Comparison of ENCODE assay signal across 23 cellular contexts in the genomic region with DNA sequence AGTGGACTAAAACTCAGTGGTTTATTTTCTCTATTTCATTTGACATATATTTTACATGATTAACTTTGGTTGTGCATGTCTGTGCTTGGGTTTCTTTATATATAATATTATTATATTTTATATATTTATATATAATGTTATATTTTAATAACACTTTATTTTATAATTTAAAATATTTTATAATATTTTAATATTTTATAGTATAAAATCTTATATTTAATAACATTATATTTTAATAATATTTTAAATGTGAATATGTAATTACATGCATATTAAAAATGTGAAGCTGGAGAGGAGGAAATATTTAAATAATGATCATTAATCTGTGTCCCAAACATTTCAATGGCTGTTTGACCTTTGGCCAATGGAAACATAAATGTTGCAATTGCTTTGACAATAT.
"Had no signal": no experiment of that assay in that cellular context is flagged by ENCODE, and none has a peak within 500 bp of the region (broad histone marks: within the 10 kb centered on the region; RNA-seq: fewer than 3 reads in every experiment).

No MANE protein-coding gene starts in this region.

- DNase-seq: MV-4-11, NCI-H1048, NCI-H1105, NCI-H1417 treated with DMSO at 0.1 percent for 48 hours, NCI-H146, NCI-H1694 treated with DMSO at 0.1 percent for 48 hours, NCI-H1930, NCI-H2081, NCI-H2107, NCI-H2227 treated with DMSO at 0.1 percent for 48 hours, NCI-H524, NCI-H526 treated with DMSO at 0.1 percent for 48 hours, NCI-H748 treated with DMSO at 0.1 percent for 48 hours, PC-3, SHP77 treated with DMSO at 0.1 percent for 48 hours, SJCRH30 had no signal

- H3K4me3 ChIP-seq: K562, SJCRH30 had no signal

- ATAC-seq: K562, Panc1, PC-3, Right ventricle myocardium inferior, SK-N-SH treated with all-trans-retinoic acid at 6 μM for 48 hours had no signal

- H3K4me1 ChIP-seq: SJCRH30 had no signal

- FAIRE-seq: HTR-8/SVneo, K562 had no signal

- H3K27me3 ChIP-seq: SJCRH30 had no signal

- H3K36me3 ChIP-seq: SJCRH30 had no signal

- H3K27ac ChIP-seq: HL-60, KMS-11, SJCRH30 had no signal

- H3K9me3 ChIP-seq: SJCRH30 had no signal
